In genomic region chr3:187648177-187648576, GRCh38 we compare ENCODE assay signal across 19 cellular contexts. TPM values are rescaled to one million over a fixed set of nuclear protein-coding genes. Genes with fewer than 3 reads are reported as not detected.
DNase-seq lines count a peak whose midpoint lies in the region; ATAC-seq and TF ChIP-seq lines count a peak whose summit lies in the region.
"Had no signal": no experiment of that assay in that cellular context is flagged by ENCODE, and none has a peak within 500 bp of the region (broad histone marks: within the 10 kb centered on the region; RNA-seq: fewer than 3 reads in every experiment).

No MANE protein-coding gene starts in this region.

- ATAC-seq in GM19351 (IDR thresholded peaks at IDR 0.05; ENCODE audit: unreplicated experiment) (peak; percentile 96), HG02678 (IDR thresholded peaks at IDR 0.05; ENCODE audit: unreplicated experiment) (peak; percentile 96), HG03354 (IDR thresholded peaks at IDR 0.05; ENCODE audit: poor library complexity, severe bottlenecking, unreplicated experiment) (peak; percentile 91), GM19328 (IDR thresholded peaks at IDR 0.05; ENCODE audit: unreplicated experiment) (no peak)
- ATAC-seq: psoas muscle had no signal

- 59 to 61% methylated on average over 2 of the region's 2 CpGs for WGBS in tibial nerve, 2 donors

- intact Hi-C loops in activated naive CD4-positive, alpha-beta T cell treated with anti-CD3 and anti-CD28 coated beads for 36 hours (cut with micrococcal nuclease): no loop called here

- H3K36me3 ChIP-seq in tibial nerve: no peaks in the 10 kb centered on the region

- CTCF ChIA-PET in activated naive CD4-positive, alpha-beta T cell treated with anti-CD3 and anti-CD28 coated beads for 36 hours (lab: Charles Lee): no interaction called here

- TF ChIP-seq CTCF in GM12864 (IDR thresholded peaks at IDR 0.05; ENCODE audit: low read depth, low read length, missing control alignments) (no peak), tibial nerve (IDR thresholded peaks at IDR 0.05) (no peak)

- no peaks in the 10 kb centered on the region for H3K27me3 ChIP-seq in tibial nerve

- H3K27ac Mint-ChIP-seq in activated naive CD4-positive, alpha-beta T cell treated with anti-CD3 and anti-CD28 coated beads for 36 hours: no peak overlapping the region
- H3K27ac Mint-ChIP-seq: activated CD4-positive, alpha-beta T cell treated with anti-CD3 and anti-CD28 coated beads, Interleukin-2, amount 10 ng/mL, durations not matched to agents 24 days and 14 days; mesothelial cell of epicardium; stimulated activated naive CD8-positive, alpha-beta T cell treated with anti-CD3 and anti-CD28 coated beads, Interleukin-15, Interleukin-2, amounts not matched to agents 100 ng/mL and 50 ng/mL, for 24 hours had no signal

- H3K4me1 ChIP-seq in tibial nerve: no peaks in the 10 kb centered on the region
- H3K4me1 ChIP-seq: psoas muscle had no signal

- H3K27ac ChIP-seq in tibial nerve: no peak overlapping the region
- H3K27ac ChIP-seq: psoas muscle had no signal

- no peak for TF ChIP-seq POLR2A in tibial nerve (IDR thresholded peaks at IDR 0.05)

- H3K27me3 Mint-ChIP-seq in activated naive CD4-positive, alpha-beta T cell treated with anti-CD3 and anti-CD28 coated beads for 36 hours (ENCODE audit: low read depth): peaks cover 26% of the 10 kb centered on the region

- no peak overlapping the region for H3K4me3 Mint-ChIP-seq in activated naive CD4-positive, alpha-beta T cell treated with anti-CD3 and anti-CD28 coated beads for 36 hours
- H3K4me3 Mint-ChIP-seq: activated CD4-positive, alpha-beta T cell treated with anti-CD3 and anti-CD28 coated beads, Interleukin-2, amount 10 ng/mL, durations not matched to agents 24 days and 14 days; mesothelial cell of epicardium; stimulated activated naive CD8-positive, alpha-beta T cell treated with anti-CD3 and anti-CD28 coated beads, Interleukin-15, Interleukin-2, amounts not matched to agents 100 ng/mL and 50 ng/mL, for 24 hours had no signal

- no peaks in the 10 kb centered on the region for H3K9me3 ChIP-seq in tibial nerve
- H3K9me3 ChIP-seq: psoas muscle had no signal

- H3K9me3 Mint-ChIP-seq in activated naive CD4-positive, alpha-beta T cell treated with anti-CD3 and anti-CD28 coated beads for 36 hours: no peaks in the 10 kb centered on the region
- H3K9me3 Mint-ChIP-seq: activated CD4-positive, alpha-beta T cell treated with anti-CD3 and anti-CD28 coated beads, Interleukin-2, amount 10 ng/mL, durations not matched to agents 24 days and 14 days; stimulated activated naive CD8-positive, alpha-beta T cell treated with anti-CD3 and anti-CD28 coated beads, Interleukin-15, Interleukin-2, amounts not matched to agents 100 ng/mL and 50 ng/mL, for 24 hours had no signal

- H3K4me1 Mint-ChIP-seq in activated naive CD4-positive, alpha-beta T cell treated with anti-CD3 and anti-CD28 coated beads for 36 hours (ENCODE audit: low read depth): no peaks in the 10 kb centered on the region
- H3K4me1 Mint-ChIP-seq: activated CD4-positive, alpha-beta T cell treated with anti-CD3 and anti-CD28 coated beads, Interleukin-2, amount 10 ng/mL, durations not matched to agents 24 days and 14 days; mesothelial cell of epicardium had no signal

- H3K4me3 ChIP-seq in GM12864 (ENCODE audit: low read depth, low read length): no peak overlapping the region
- no peak overlapping the region for H3K4me3 ChIP-seq in tibial nerve
- H3K4me3 ChIP-seq: psoas muscle had no signal

- DNase-seq in GM12864 (ENCODE audit: low read depth) (peak; percentile 21), hepatic stellate cell (ENCODE audit: low spot score) (no peak), tibial nerve (ENCODE audit: low spot score in 2 of 2) (no peak)
- DNase-seq in activated naive CD4-positive, alpha-beta T cell treated with anti-CD3 and anti-CD28 coated beads for 36 hours: no peak
- DNase-seq: activated CD4-positive, alpha-beta T cell treated with anti-CD3 and anti-CD28 coated beads, Interleukin-2, amount 10 ng/mL, durations not matched to agents 24 days and 14 days; activated effector memory CD4-positive, alpha-beta T cell treated with Interleukin-2 at 50 U/mL for 16 hours; NCI-H1092 treated with DMSO at 0.1 percent for 48 hours; NCI-H82; psoas muscle; stimulated activated CD4-positive, alpha-beta T cell treated with anti-CD3 and anti-CD28 coated beads, Interleukin-2, amount 100 ng/mL, for 24 hours had no signal

- no peaks in the 10 kb centered on the region for H3K36me3 Mint-ChIP-seq in activated naive CD4-positive, alpha-beta T cell treated with anti-CD3 and anti-CD28 coated beads for 36 hours (ENCODE audit: low read depth)
- H3K36me3 Mint-ChIP-seq: mesothelial cell of epicardium had no signal

- no peak for TF ChIP-seq EP300 in tibial nerve (IDR thresholded peaks at IDR 0.05)

RNA-seq across cellular contexts. Expression of gene SST, which starts 22.0 kb away (rescaled TPM):
- not detected for total RNA-seq in tibial nerve
- not detected for total RNA-seq in activated naive CD4-positive, alpha-beta T cell treated with anti-CD3 and anti-CD28 coated beads for 36 hours
- total RNA-seq: A172; activated CD4-positive, alpha-beta T cell treated with anti-CD3 and anti-CD28 coated beads, Interleukin-2, amount 10 ng/mL, durations not matched to agents 24 days and 14 days; cardiac septum; psoas muscle had no signal

RNA-seq across cellular contexts. Expression of gene RTP2, which starts 54.2 kb away (rescaled TPM):
- not detected for total RNA-seq in tibial nerve
- not detected for total RNA-seq in activated naive CD4-positive, alpha-beta T cell treated with anti-CD3 and anti-CD28 coated beads for 36 hours
- total RNA-seq: A172; activated CD4-positive, alpha-beta T cell treated with anti-CD3 and anti-CD28 coated beads, Interleukin-2, amount 10 ng/mL, durations not matched to agents 24 days and 14 days; cardiac septum; epithelial cell of proximal tubule; mesothelial cell of epicardium had no signal
